29 cellular contexts compared by ENCODE assay signal in the genomic region with DNA sequence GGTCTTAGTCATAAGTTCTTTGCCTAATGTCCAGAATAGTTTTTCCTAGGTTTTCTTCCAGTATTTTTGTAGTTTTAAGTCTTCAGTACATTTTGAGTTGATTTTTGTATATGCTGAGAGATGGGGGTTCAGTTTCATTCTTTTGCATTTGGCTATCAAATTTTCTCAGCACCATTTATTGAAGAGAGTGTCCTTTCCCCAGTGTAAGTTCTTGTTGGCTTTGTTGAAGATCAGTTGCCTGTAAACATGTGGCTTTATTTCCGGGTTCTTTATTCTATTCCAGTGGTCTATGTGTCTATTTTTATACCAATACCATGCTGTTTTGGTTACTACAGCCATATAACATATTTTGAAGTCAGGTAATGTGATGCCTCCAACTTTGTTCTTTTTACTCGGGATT.
"Had no signal": no experiment of that assay in that cellular context is flagged by ENCODE, and none has a peak within 500 bp of the region (broad histone marks: within the 10 kb centered on the region; RNA-seq: fewer than 3 reads in every experiment).

No MANE protein-coding gene starts in this region.

- H3K27me3 ChIP-seq: adrenal gland, body of pancreas, brain microvascular endothelial cell, breast epithelium, cardiac muscle cell had no signal

- H3K4me1 ChIP-seq: adrenal gland, body of pancreas, breast epithelium had no signal

- H3K9me3 ChIP-seq: adrenal gland, breast epithelium had no signal

- H3K27ac ChIP-seq: adrenal gland, body of pancreas, brain microvascular endothelial cell, breast epithelium, cardiac muscle cell had no signal

- H3K36me3 ChIP-seq: adrenal gland, brain microvascular endothelial cell, breast epithelium, cardiac muscle cell had no signal

- H3K4me3 ChIP-seq: adrenal gland, body of pancreas, breast epithelium, cardiac muscle cell had no signal

- DNase-seq: activated effector memory CD4-positive, alpha-beta T cell treated with anti-CD3 and anti-CD28 coated beads, Interleukin-2, amount 50 U/mL, for 16 hours; activated effector memory CD4-positive, alpha-beta T cell treated with Interleukin-2 at 50 U/mL for 16 hours; activated gamma-delta T cell; activated gamma-delta T cell treated with Interleukin-2 at 50 U/mL for 16 hours; activated naive CD4-positive, alpha-beta T cell; activated naive CD4-positive, alpha-beta T cell treated with anti-CD3 and anti-CD28 coated beads for 36 hours; activated naive CD4-positive, alpha-beta T cell treated with anti-CD3 and anti-CD28 coated beads, Interleukin-2, amount 10 ng/mL, durations not matched to agents 7 days and 5 days; activated naive CD4-positive, alpha-beta T cell treated with anti-CD3 and anti-CD28 coated beads, Interleukin-2, amount 50 U/mL, for 16 hours; activated naive CD4-positive, alpha-beta T cell treated with Interleukin-2 at 50 U/mL for 16 hours; activated naive CD8-positive, alpha-beta T cell treated with anti-CD3 and anti-CD28 coated beads for 36 hours; activated naive CD8-positive, alpha-beta T cell treated with anti-CD3 and anti-CD28 coated beads, Interleukin-2, amount 10 ng/mL, durations not matched to agents 7 days and 5 days; activated naive CD8-positive, alpha-beta T cell treated with anti-CD3 and anti-CD28 coated beads, Interleukin-2, amount 50 U/mL, for 24 hours; activated T-cell treated with anti-CD3 and anti-CD28 coated beads, Interleukin-2, amount 50 U/mL, for 1 hour; activated T-cell treated with anti-CD3 and anti-CD28 coated beads, Interleukin-2, amount 50 U/mL, for 24 hours; activated T-cell treated with anti-CD3 and anti-CD28 coated beads, Interleukin-2, amount 50 U/mL, for 4 hours; activated T-cell treated with anti-CD3 and anti-CD28 coated beads, Interleukin-2, amount 50 U/mL, for 48 hours; activated T-cell treated with anti-CD3 and anti-CD28 coated beads, Interleukin-2, amount 50 U/mL, for 72 hours; adrenal gland; amniotic stem cell; amygdala; anterior cingulate cortex; aorta; body of pancreas; brain microvascular endothelial cell; caudate nucleus; central memory CD4-positive, alpha-beta T cell; cerebellar nuclear complex had no signal
